Comparison of ENCODE assay signal across 9 cellular contexts in genomic region chr10:69638642-69639041, GRCh38.
"Had no signal": no experiment of that assay in that cellular context is flagged by ENCODE, and none has a peak within 500 bp of the region (broad histone marks: within the 10 kb centered on the region; RNA-seq: fewer than 3 reads in every experiment).

No MANE protein-coding gene starts in this region.

- H3K4me1 Mint-ChIP-seq: activated CD4-positive, alpha-beta T cell treated with anti-CD3 and anti-CD28 coated beads, Interleukin-2, amount 10 ng/mL, durations not matched to agents 7 days and 5 days; activated naive CD4-positive, alpha-beta T cell treated with anti-CD3 and anti-CD28 coated beads, Interleukin-2, amount 50 U/mL, for 24 hours; activated T-helper 17 cell treated with anti-CD3 and anti-CD28 coated beads, Interleukin-2, amount 50 U/mL, for 72 hours had no signal

- H3K27me3 ChIP-seq: Peyer's patch had no signal

- H3K4me3 ChIP-seq: Peyer's patch had no signal

- H3K36me3 Mint-ChIP-seq: activated CD4-positive, alpha-beta memory T cell treated with anti-CD3 and anti-CD28 coated beads for 36 hours; activated naive CD4-positive, alpha-beta T cell treated with anti-CD3 and anti-CD28 coated beads, Interleukin-2, amount 50 U/mL, for 24 hours had no signal

- H3K27me3 Mint-ChIP-seq: activated CD4-positive, alpha-beta memory T cell treated with anti-CD3 and anti-CD28 coated beads for 36 hours; activated CD4-positive, alpha-beta T cell treated with anti-CD3 and anti-CD28 coated beads, Interleukin-2, amount 10 ng/mL, durations not matched to agents 7 days and 5 days; activated naive CD4-positive, alpha-beta T cell treated with anti-CD3 and anti-CD28 coated beads, Interleukin-2, amount 50 U/mL, for 24 hours had no signal

- H3K27ac ChIP-seq: Peyer's patch, VCaP had no signal

- H3K4me3 Mint-ChIP-seq: activated CD4-positive, alpha-beta memory T cell treated with anti-CD3 and anti-CD28 coated beads for 36 hours; activated CD4-positive, alpha-beta T cell treated with anti-CD3 and anti-CD28 coated beads, Interleukin-2, amount 10 ng/mL, durations not matched to agents 7 days and 5 days; activated naive CD4-positive, alpha-beta T cell treated with anti-CD3 and anti-CD28 coated beads, Interleukin-2, amount 50 U/mL, for 24 hours; activated T-helper 17 cell treated with anti-CD3 and anti-CD28 coated beads, Interleukin-2, amount 50 U/mL, for 72 hours; T-cell had no signal

- H3K36me3 ChIP-seq: Peyer's patch had no signal

- H3K27ac Mint-ChIP-seq: activated CD4-positive, alpha-beta memory T cell treated with anti-CD3 and anti-CD28 coated beads for 36 hours; activated CD4-positive, alpha-beta T cell treated with anti-CD3 and anti-CD28 coated beads, Interleukin-2, amount 10 ng/mL, durations not matched to agents 7 days and 5 days; activated naive CD4-positive, alpha-beta T cell treated with anti-CD3 and anti-CD28 coated beads, Interleukin-2, amount 50 U/mL, for 24 hours; activated T-helper 17 cell treated with anti-CD3 and anti-CD28 coated beads, Interleukin-2, amount 50 U/mL, for 72 hours had no signal

- H3K4me1 ChIP-seq: Peyer's patch had no signal

- H3K9me3 ChIP-seq: Peyer's patch had no signal

- DNase-seq: NCI-H187, SHP77 treated with DMSO at 0.1 percent for 48 hours had no signal

- H3K9me3 Mint-ChIP-seq: activated CD4-positive, alpha-beta memory T cell treated with anti-CD3 and anti-CD28 coated beads for 36 hours; activated CD4-positive, alpha-beta T cell treated with anti-CD3 and anti-CD28 coated beads, Interleukin-2, amount 10 ng/mL, durations not matched to agents 7 days and 5 days; activated naive CD4-positive, alpha-beta T cell treated with anti-CD3 and anti-CD28 coated beads, Interleukin-2, amount 50 U/mL, for 24 hours; activated T-helper 17 cell treated with anti-CD3 and anti-CD28 coated beads, Interleukin-2, amount 50 U/mL, for 72 hours; T-cell had no signal
